Comparison of ENCODE assay signal across 1 cellular context in the genomic region with DNA sequence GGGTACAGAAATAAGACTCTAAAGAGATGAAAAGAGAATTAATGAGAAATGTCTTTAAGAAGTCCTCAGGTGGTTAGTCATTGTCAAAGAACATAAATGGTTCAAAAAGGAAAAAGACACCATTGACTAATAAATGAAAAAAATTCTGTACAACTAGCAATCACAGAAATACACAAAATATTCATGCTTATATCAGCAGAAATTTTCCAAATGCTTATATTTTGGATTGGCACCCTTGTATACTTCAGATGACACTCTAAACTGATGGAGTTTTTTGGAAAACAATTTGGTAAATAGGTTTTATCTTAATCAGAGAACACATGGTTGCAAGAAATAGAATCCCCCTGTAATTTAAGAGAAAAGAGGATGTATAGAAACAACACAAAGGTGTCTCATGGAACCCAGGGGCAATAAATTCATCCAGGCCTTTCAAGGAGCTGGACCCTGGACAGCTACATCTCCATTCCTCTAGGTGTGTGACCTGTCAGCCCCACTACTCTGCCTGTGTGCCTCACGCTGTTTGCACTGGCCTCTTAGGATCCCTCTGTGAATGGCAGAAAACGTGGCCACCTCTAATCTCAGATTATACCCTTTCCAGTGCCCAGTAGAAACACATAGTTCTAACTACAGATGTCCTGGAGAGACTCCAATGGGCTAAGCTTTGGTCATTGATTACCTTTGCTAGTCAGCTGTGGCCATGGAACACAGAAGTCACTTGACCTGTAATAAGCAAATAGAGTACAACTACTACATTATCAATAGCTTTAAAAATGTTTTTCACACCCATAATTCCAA.
TF ChIP-seq lines count a peak whose summit lies in the region.

No MANE protein-coding gene starts in this region.

TF ChIP-seq in GM23338, 12 proteins besides CTCF, POLR2A, EP300 and RAD21 (continued from another document):
- TF ChIP-seq, protein P1, sequence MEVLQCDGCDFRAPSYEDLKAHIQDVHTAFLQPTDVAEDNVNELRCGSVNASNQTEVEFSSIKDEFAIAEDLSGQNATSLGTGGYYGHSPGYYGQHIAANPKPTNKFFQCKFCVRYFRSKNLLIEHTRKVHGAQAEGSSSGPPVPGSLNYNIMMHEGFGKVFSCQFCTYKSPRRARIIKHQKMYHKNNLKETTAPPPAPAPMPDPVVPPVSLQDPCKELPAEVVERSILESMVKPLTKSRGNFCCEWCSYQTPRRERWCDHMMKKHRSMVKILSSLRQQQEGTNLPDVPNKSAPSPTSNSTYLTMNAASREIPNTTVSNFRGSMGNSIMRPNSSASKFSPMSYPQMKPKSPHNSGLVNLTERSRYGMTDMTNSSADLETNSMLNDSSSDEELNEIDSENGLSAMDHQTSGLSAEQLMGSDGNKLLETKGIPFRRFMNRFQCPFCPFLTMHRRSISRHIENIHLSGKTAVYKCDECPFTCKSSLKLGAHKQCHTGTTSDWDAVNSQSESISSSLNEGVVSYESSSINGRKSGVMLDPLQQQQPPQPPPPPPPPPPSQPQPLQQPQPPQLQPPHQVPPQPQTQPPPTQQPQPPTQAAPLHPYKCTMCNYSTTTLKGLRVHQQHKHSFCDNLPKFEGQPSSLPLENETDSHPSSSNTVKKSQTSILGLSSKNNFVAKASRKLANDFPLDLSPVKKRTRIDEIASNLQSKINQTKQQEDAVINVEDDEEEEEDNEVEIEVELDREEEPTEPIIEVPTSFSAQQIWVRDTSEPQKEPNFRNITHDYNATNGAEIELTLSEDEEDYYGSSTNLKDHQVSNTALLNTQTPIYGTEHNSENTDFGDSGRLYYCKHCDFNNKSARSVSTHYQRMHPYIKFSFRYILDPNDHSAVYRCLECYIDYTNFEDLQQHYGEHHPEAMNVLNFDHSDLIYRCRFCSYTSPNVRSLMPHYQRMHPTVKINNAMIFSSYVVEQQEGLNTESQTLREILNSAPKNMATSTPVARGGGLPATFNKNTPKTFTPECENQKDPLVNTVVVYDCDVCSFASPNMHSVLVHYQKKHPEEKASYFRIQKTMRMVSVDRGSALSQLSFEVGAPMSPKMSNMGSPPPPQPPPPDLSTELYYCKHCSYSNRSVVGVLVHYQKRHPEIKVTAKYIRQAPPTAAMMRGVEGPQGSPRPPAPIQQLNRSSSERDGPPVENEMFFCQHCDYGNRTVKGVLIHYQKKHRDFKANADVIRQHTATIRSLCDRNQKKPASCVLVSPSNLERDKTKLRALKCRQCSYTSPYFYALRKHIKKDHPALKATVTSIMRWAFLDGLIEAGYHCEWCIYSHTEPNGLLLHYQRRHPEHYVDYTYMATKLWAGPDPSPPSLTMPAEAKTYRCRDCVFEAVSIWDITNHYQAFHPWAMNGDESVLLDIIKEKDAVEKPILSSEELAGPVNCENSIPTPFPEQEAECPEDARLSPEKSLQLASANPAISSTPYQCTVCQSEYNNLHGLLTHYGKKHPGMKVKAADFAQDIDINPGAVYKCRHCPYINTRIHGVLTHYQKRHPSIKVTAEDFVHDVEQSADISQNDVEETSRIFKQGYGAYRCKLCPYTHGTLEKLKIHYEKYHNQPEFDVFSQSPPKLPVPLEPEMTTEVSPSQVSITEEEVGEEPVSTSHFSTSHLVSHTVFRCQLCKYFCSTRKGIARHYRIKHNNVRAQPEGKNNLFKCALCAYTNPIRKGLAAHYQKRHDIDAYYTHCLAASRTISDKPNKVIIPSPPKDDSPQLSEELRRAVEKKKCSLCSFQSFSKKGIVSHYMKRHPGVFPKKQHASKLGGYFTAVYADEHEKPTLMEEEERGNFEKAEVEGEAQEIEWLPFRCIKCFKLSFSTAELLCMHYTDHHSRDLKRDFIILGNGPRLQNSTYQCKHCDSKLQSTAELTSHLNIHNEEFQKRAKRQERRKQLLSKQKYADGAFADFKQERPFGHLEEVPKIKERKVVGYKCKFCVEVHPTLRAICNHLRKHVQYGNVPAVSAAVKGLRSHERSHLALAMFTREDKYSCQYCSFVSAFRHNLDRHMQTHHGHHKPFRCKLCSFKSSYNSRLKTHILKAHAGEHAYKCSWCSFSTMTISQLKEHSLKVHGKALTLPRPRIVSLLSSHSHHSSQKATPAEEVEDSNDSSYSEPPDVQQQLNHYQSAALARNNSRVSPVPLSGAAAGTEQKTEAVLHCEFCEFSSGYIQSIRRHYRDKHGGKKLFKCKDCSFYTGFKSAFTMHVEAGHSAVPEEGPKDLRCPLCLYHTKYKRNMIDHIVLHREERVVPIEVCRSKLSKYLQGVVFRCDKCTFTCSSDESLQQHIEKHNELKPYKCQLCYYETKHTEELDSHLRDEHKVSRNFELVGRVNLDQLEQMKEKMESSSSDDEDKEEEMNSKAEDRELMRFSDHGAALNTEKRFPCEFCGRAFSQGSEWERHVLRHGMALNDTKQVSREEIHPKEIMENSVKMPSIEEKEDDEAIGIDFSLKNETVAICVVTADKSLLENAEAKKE (CRISPR knock-in tag; IDR thresholded peaks at IDR 0.05), result no peak
